ENCODE assay signal across 22 cellular contexts in the genomic region with DNA sequence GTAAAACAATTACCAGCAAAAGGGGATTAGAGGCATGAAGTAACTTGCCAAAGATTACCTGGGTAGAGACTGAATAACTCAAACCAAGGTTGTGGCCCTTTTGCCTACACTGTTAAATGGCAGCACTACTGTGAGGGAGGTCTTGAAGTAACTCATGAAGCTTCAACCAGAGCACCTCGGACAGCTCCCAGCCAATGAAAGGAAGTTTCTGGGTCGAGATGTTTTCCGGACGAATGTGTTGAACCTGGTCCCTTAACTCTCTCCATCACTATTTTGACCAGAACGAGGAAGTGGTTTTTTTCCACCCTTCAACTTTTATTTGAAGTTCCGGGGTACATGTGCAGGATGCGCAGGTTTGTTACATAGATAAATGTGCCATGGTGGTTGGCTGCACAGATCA.
DNase-seq lines count a peak whose midpoint lies in the region; ATAC-seq, FAIRE-seq and TF ChIP-seq lines count a peak whose summit lies in the region.
"Had no signal": no experiment of that assay in that cellular context is flagged by ENCODE, and none has a peak within 500 bp of the region (broad histone marks: within the 10 kb centered on the region; RNA-seq: fewer than 3 reads in every experiment).

No MANE protein-coding gene starts in this region.

- SMC1A ChIA-PET in GM12878 (lab: Charles Lee; ENCODE audit: uncharacterized antibody, unreplicated experiment), result no interaction called here

- in situ Hi-C loops in GM12878 (cut with MboI), result no loop called here

- CTCF ChIA-PET in SK-N-SH (lab: Yijun Ruan, JAX), result no interaction called here
- CTCF ChIA-PET in GM12878 (lab: Yijun Ruan, JAX), result no interaction called here

- H3F3A ChIP-seq in SK-N-SH (replicated peaks; ENCODE audit: insufficient read depth), result no peaks in the 10 kb centered on the region

- ATAC-seq in SK-N-SH treated with all-trans-retinoic acid at 6 μM for 48 hours (no peak), GM12878 (no peak), GM21717 (IDR thresholded peaks at IDR 0.05; ENCODE audit: unreplicated experiment) (no peak), upper lobe of left lung (ENCODE audit: low FRiP score in 2 of 2) (no peak)
- peak; percentile 23 to 67 for ATAC-seq in naive thymus-derived CD8-positive, alpha-beta T cell
- ATAC-seq: PC-3 had no signal

- H3K4me3 Mint-ChIP-seq in naive thymus-derived CD8-positive, alpha-beta T cell, result no peak overlapping the region
- H3K4me3 Mint-ChIP-seq: activated B cell treated with CpG ODN at 0.5 μM for 24 hours, IgD-negative memory B cell had no signal

- H3K9me3 ChIP-seq in SK-N-SH (no peaks in the 10 kb centered on the region), GM12878 (replicated peaks; ENCODE audit: control insufficient read depth, insufficient read depth, low read length) (no peaks in the 10 kb centered on the region), upper lobe of left lung (no peaks in the 10 kb centered on the region)
- H3K9me3 ChIP-seq: right atrium auricular region had no signal

- POLR2A ChIA-PET in SK-N-SH (lab: Yijun Ruan, JAX) (no interaction called here), GM12878 (lab: Charles Lee) (no interaction called here)
- POLR2A ChIA-PET in naive thymus-derived CD8-positive, alpha-beta T cell (lab: Charles Lee), result no interaction called here

- H2AFZ ChIP-seq in SK-N-SH (ENCODE audit: low read depth), result no peak overlapping the region
- H2AFZ ChIP-seq in GM12878 (ENCODE audit: control insufficient read depth, low read depth, low read length), result no peak overlapping the region

- TF ChIP-seq CTCF in SK-N-SH (IDR thresholded peaks at IDR 0.05), result no peak
- no peak for TF ChIP-seq CTCF in GM12878 (IDR thresholded peaks at IDR 0.05 in 2 of 3, conservative IDR thresholded peaks at IDR 0.05 in 1 of 3; ENCODE audit: control insufficient read depth in 2 of 3, extremely low read depth in 1 of 3, insufficient read depth in 1 of 3, low read depth in 3 of 3, low read length in 3 of 3)
- no peak for TF ChIP-seq CTCF in upper lobe of left lung (IDR thresholded peaks at IDR 0.05)

- H3K9ac ChIP-seq in SK-N-SH (no peak overlapping the region), GM12878 (ENCODE audit: control insufficient read depth, insufficient read depth, low read length) (no peak overlapping the region)

- H3K9me3 Mint-ChIP-seq in naive thymus-derived CD8-positive, alpha-beta T cell, result no peaks in the 10 kb centered on the region
- H3K9me3 Mint-ChIP-seq: activated B cell treated with CpG ODN at 0.5 μM for 24 hours had no signal

- TF ChIP-seq EP300 in SK-N-SH (IDR thresholded peaks at IDR 0.05; ENCODE audit: borderline replicate concordance in 1 of 2, low read depth in 1 of 2, low read length in 1 of 2) (no peak), GM12878 (IDR thresholded peaks at IDR 0.05; ENCODE audit: borderline replicate concordance in 1 of 2, control insufficient read depth in 1 of 2, low read depth in 2 of 2, low read length in 2 of 2) (no peak), upper lobe of left lung (IDR thresholded peaks at IDR 0.05) (no peak)

- FAIRE-seq in GM12878 (lab: Jason Lieb, UNC), result no peak
- FAIRE-seq: bronchial epithelial cell had no signal

- RAD21 ChIA-PET in GM12878 (lab: Charles Lee; ENCODE audit: unreplicated experiment), result no interaction called here

- peaks cover 7 to 15% (median 12%) of the 10 kb centered on the region in 4 donors for H3K4me1 Mint-ChIP-seq in naive thymus-derived CD8-positive, alpha-beta T cell
- H3K4me1 Mint-ChIP-seq: activated B cell treated with CpG ODN at 0.5 μM for 24 hours, IgD-negative memory B cell had no signal

- WGBS in SK-N-SH (ENCODE audit: low lambda C conversion rate), result 64% methylated on average over 7 of the region's 7 CpGs
- 16% methylated on average over 7 of the region's 7 CpGs for WGBS in GM12878 (ENCODE audit: insufficient coverage, insufficient replicate concordance, low lambda C conversion rate, missing lambda C conversion rate)
- 28 to 36% methylated on average over 7 of the region's 7 CpGs for WGBS in upper lobe of left lung, 2 donors

- H3K36me3 ChIP-seq in SK-N-SH (replicated peaks in 1 of 2; ENCODE audit: control insufficient read depth in 1 of 2, insufficient read depth in 2 of 2, low read length in 1 of 2), result no peaks in the 10 kb centered on the region
- no peaks in the 10 kb centered on the region for H3K36me3 ChIP-seq in GM12878 (ENCODE audit: control insufficient read depth in 2 of 2, insufficient read depth in 2 of 2, low read length in 1 of 2)
- no peaks in the 10 kb centered on the region for H3K36me3 ChIP-seq in upper lobe of left lung
- H3K36me3 ChIP-seq: right atrium auricular region had no signal

- no peak overlapping the region for H3K4me2 ChIP-seq in SK-N-SH
- no peak overlapping the region for H3K4me2 ChIP-seq in GM12878 (ENCODE audit: control insufficient read depth, insufficient read depth)

- TF ChIP-seq RAD21 in SK-N-SH (IDR thresholded peaks at IDR 0.05; ENCODE audit: low read length) (no peak), GM12878 (IDR thresholded peaks at IDR 0.05; ENCODE audit: insufficient read depth, low read depth, low read length) (no peak)

- peaks cover 16 to 42% (median 26%) of the 10 kb centered on the region in 5 donors for H3K27me3 Mint-ChIP-seq in naive thymus-derived CD8-positive, alpha-beta T cell

- intact Hi-C loops in GM12878 (cut with micrococcal nuclease; ENCODE audit: unreplicated experiment), result no loop called here

- BruUV-seq in GM12878 (replicated peaks; lab: Mats Ljungman, UMichigan), result no TSS peak

- H3K27me3 ChIP-seq in SK-N-SH (ENCODE audit: insufficient read depth) (no peaks in the 10 kb centered on the region; the same call in 1 of the 2 replicates), GM12878 (replicated peaks in 1 of 2; ENCODE audit: control insufficient read depth in 2 of 2, insufficient read depth in 2 of 2, low read length in 1 of 2) (no peaks in the 10 kb centered on the region), upper lobe of left lung (no peaks in the 10 kb centered on the region)
- H3K27me3 ChIP-seq: right atrium auricular region had no signal

- no peak for TF ChIP-seq POLR2A in GM12878 (IDR thresholded peaks at IDR 0.05; ENCODE audit: low read depth, low read length)
- no peak for TF ChIP-seq POLR2A in upper lobe of left lung (IDR thresholded peaks at IDR 0.05)

- H4K20me1 ChIP-seq in SK-N-SH (ENCODE audit: insufficient read depth) (no peaks in the 10 kb centered on the region), GM12878 (ENCODE audit: control insufficient read depth, insufficient read depth) (no peaks in the 10 kb centered on the region)

- H3K9me2 ChIP-seq in SK-N-SH, result no peaks in the 10 kb centered on the region

- H3K79me2 ChIP-seq in SK-N-SH (ENCODE audit: insufficient read depth), result no peaks in the 10 kb centered on the region
- no peaks in the 10 kb centered on the region for H3K79me2 ChIP-seq in GM12878 (ENCODE audit: control insufficient read depth, insufficient read depth, low read length)

- H3K27ac Mint-ChIP-seq in naive thymus-derived CD8-positive, alpha-beta T cell, result no peak overlapping the region
- H3K27ac Mint-ChIP-seq: activated B cell treated with CpG ODN at 0.5 μM for 24 hours, IgD-negative memory B cell had no signal

- no peaks in the 10 kb centered on the region; a peak in 2 of 4 replicates for H3K4me1 ChIP-seq in SK-N-SH (ENCODE audit: control insufficient read depth in 1 of 2, insufficient read depth in 2 of 2, low read depth in 1 of 2, low read length in 1 of 2)
- no peaks in the 10 kb centered on the region for H3K4me1 ChIP-seq in GM12878 (ENCODE audit: control insufficient read depth, insufficient read depth, low read length)
- H3K4me1 ChIP-seq in upper lobe of left lung, result no peaks in the 10 kb centered on the region
- H3K4me1 ChIP-seq: right atrium auricular region had no signal

- H3K4me3 ChIP-seq in SK-N-SH (ENCODE audit: low read depth in 2 of 2, low read length in 1 of 2) (no peak overlapping the region), GM12878 (no peak overlapping the region), upper lobe of left lung (no peak overlapping the region)
- H3K4me3 ChIP-seq in Jurkat, Clone E6-1 (ENCODE audit: low read length), result no peak overlapping the region
- H3K4me3 ChIP-seq: lung, right atrium auricular region had no signal

- H3K27ac ChIP-seq in SK-N-SH (ENCODE audit: low read depth in 2 of 2, low read length in 1 of 2) (no peak overlapping the region), GM12878 (ENCODE audit: control insufficient read depth, insufficient read depth) (no peak overlapping the region), upper lobe of left lung (no peak overlapping the region)
- H3K27ac ChIP-seq: right atrium auricular region had no signal

- H3K36me3 Mint-ChIP-seq in naive thymus-derived CD8-positive, alpha-beta T cell, result peaks cover 0 to 5% (median 4%) of the 10 kb centered on the region in 3 donors

- DNase-seq in SK-N-SH (no peak), GM12878 (ENCODE audit: low read depth, low spot score) (no peak), upper lobe of left lung (no peak)
- DNase-seq in Jurkat, Clone E6-1 (ENCODE audit: low read depth, low spot score), result peak; percentile 51
- DNase-seq in naive thymus-derived CD8-positive, alpha-beta T cell, result peak in 2 of 10 donors; percentile 21 to 24
- DNase-seq in stimulated activated CD4-positive, alpha-beta T cell treated with anti-CD3 and anti-CD28 coated beads, Interleukin-4, amount 100 ng/mL, for 1 hour, result no peak
- DNase-seq: 8988T, activated B cell treated with CpG ODN at 0.5 μM for 24 hours, EL, islet precursor cell, NCI-H1048, NCI-H1930, NCI-H226, NCI-H82, occipital lobe, PC-3 had no signal

TF ChIP-seq in SK-N-SH, 30 proteins besides CTCF, POLR2A, EP300 and RAD21 (continues in another document):
- no peak for TF ChIP-seq TAF1 (IDR thresholded peaks at IDR 0.05; ENCODE audit: borderline replicate concordance, low read depth, low read length)
- TF ChIP-seq FOSL2 (IDR thresholded peaks at IDR 0.05; ENCODE audit: borderline replicate concordance, low read depth), result no peak
- no peak for TF ChIP-seq FOXJ3 (CRISPR knock-in tag; IDR thresholded peaks at IDR 0.05)
- TF ChIP-seq TEAD4 (IDR thresholded peaks at IDR 0.05; ENCODE audit: borderline replicate concordance, insufficient read depth), result no peak

TF ChIP-seq in SK-N-SH treated with all-trans-retinoic acid at 6 μM for 48 hours, 23 proteins besides CTCF, POLR2A, EP300 and RAD21:
- no peak for TF ChIP-seq TCF4 (CRISPR knock-in tag; IDR thresholded peaks at IDR 0.05; ENCODE audit: borderline replicate concordance)

Comparison
In these comparisons a context has a peak if more than half of its experiments do, and no peak if none do; other contexts are left out.
1. ATAC-seq: peak in naive thymus-derived CD8-positive, alpha-beta T cell (2 of 2); none in SK-N-SH treated with all-trans-retinoic acid at 6 μM for 48 hours (single experiment), GM12878 (single experiment), GM21717 (single experiment) and upper lobe of left lung (0 of 2).